In genomic region chr19:35986111-35986510, GRCh38 we compare ENCODE assay signal across 24 cellular contexts. TPM values are rescaled to one million over a fixed set of nuclear protein-coding genes. Genes with fewer than 3 reads are reported as not detected.
DNase-seq lines count a peak whose midpoint lies in the region; ATAC-seq and TF ChIP-seq lines count a peak whose summit lies in the region.
"Had no signal": no experiment of that assay in that cellular context is flagged by ENCODE, and none has a peak within 500 bp of the region (broad histone marks: within the 10 kb centered on the region; RNA-seq: fewer than 3 reads in every experiment).

No MANE protein-coding gene starts in this region.

- H3K4me3 Mint-ChIP-seq in Calu3 (ENCODE audit: low read depth, unreplicated experiment) (peak overlapping the region; percentile 59), nephron (peak overlapping the region; percentile 50 to 83 (median 52))

- peaks cover 5 to 15% (median 9%) of the 10 kb centered on the region in 11 experiments; a peak in 18 of 22 replicates for H3K9me3 ChIP-seq in BLaER1 treated with 17β-estradiol and CSF1 and Interleukin-3, amounts not matched to agents 10 nM and 100 nM (replicated peaks in 1 of 11)
- H3K9me3 ChIP-seq: thyroid gland had no signal

- no peak overlapping the region for H3K9ac ChIP-seq in BLaER1 treated with 17β-estradiol and CSF1 and Interleukin-3, amounts not matched to agents 10 nM and 100 nM
- H3K9ac ChIP-seq: parathyroid adenoma had no signal

- peaks cover 0 to 18% (median 6%) of the 10 kb centered on the region in 10 experiments; a peak in 11 of 20 replicates for H3K4me1 ChIP-seq in BLaER1 treated with 17β-estradiol and CSF1 and Interleukin-3, amounts not matched to agents 10 nM and 100 nM
- H3K4me1 ChIP-seq: parathyroid adenoma had no signal

- H3K27ac ChIP-seq in BLaER1 treated with 17β-estradiol and CSF1 and Interleukin-3, amounts not matched to agents 10 nM and 100 nM = no peak overlapping the region
- H3K27ac ChIP-seq: epithelial cell of prostate, parathyroid adenoma, thyroid gland had no signal

- TF ChIP-seq CTCF in Calu3 (IDR thresholded peaks at IDR 0.05; ENCODE audit: unreplicated experiment) (no peak), nephron (IDR thresholded peaks at IDR 0.05; ENCODE audit: unreplicated experiment in 3 of 3) (no peak)

- H3K36me3 Mint-ChIP-seq in Calu3 (ENCODE audit: insufficient read depth, unreplicated experiment) (peaks cover 5% of the 10 kb centered on the region), nephron (ENCODE audit: low read depth) (no peaks in the 10 kb centered on the region)
- H3K36me3 Mint-ChIP-seq: activated CD4-positive, alpha-beta memory T cell treated with anti-CD3 and anti-CD28 coated beads for 36 hours; CD4-positive, alpha-beta memory T cell had no signal

- H3K4me1 Mint-ChIP-seq in Calu3 (ENCODE audit: low read depth, unreplicated experiment) (no peaks in the 10 kb centered on the region), nephron (no peaks in the 10 kb centered on the region)

- H3K27me3 Mint-ChIP-seq in Calu3 (ENCODE audit: unreplicated experiment) (peaks cover 90% of the 10 kb centered on the region), nephron (ENCODE audit: low read depth) (peaks cover 81% of the 10 kb centered on the region)

- peaks cover 4% of the 10 kb centered on the region for H3K9me3 Mint-ChIP-seq in Calu3 (ENCODE audit: low read depth, unreplicated experiment)
- no peaks in the 10 kb centered on the region for H3K9me3 Mint-ChIP-seq in nephron

- BruUV-seq in Calu3 (replicated peaks; lab: Mats Ljungman, UMichigan) = no TSS peak

- H4K20me1 ChIP-seq in BLaER1 treated with 17β-estradiol and CSF1 and Interleukin-3, amounts not matched to agents 10 nM and 100 nM = peaks cover 0 to 5% (median 0%) of the 10 kb centered on the region in 11 experiments; a peak in 1 of 22 replicates

- H3K4me2 ChIP-seq in BLaER1 treated with 17β-estradiol and CSF1 and Interleukin-3, amounts not matched to agents 10 nM and 100 nM = peak overlapping the region in 8 of 11 experiments; percentile 42 to 80 (median 62); a peak in 12 of 22 replicates

- H3K27me3 ChIP-seq in BLaER1 treated with 17β-estradiol and CSF1 and Interleukin-3, amounts not matched to agents 10 nM and 100 nM = peaks cover 7 to 56% (median 45%) of the 10 kb centered on the region in 11 experiments; a peak in 21 of 22 replicates

- ATAC-seq in GM21367 (IDR thresholded peaks at IDR 0.05; ENCODE audit: unreplicated experiment) = no peak
- ATAC-seq: stimulated activated naive CD8-positive, alpha-beta T cell treated with anti-CD3 and anti-CD28 coated beads, Interleukin-15, Interleukin-2, amounts not matched to agents 100 U/mL and 50 U/mL, for 24 hours had no signal

- intact Hi-C loops in Calu3 (cut with micrococcal nuclease; ENCODE audit: unreplicated experiment) = no loop called here

- no peaks in the 10 kb centered on the region for H3K36me3 ChIP-seq in BLaER1 treated with 17β-estradiol and CSF1 and Interleukin-3, amounts not matched to agents 10 nM and 100 nM
- H3K36me3 ChIP-seq: thyroid gland had no signal

- H3K4me3 ChIP-seq in BLaER1 treated with 17β-estradiol and CSF1 and Interleukin-3, amounts not matched to agents 10 nM and 100 nM = no peak overlapping the region
- H3K4me3 ChIP-seq: thyroid gland had no signal

- H3K27ac Mint-ChIP-seq in Calu3 (ENCODE audit: unreplicated experiment) (no peak overlapping the region), nephron (no peak overlapping the region)
- H3K27ac Mint-ChIP-seq: activated CD4-positive, alpha-beta memory T cell treated with anti-CD3 and anti-CD28 coated beads for 36 hours; CD4-positive, alpha-beta memory T cell had no signal

- CTCF ChIA-PET in Calu3 (lab: Charles Lee) = no interaction called here

- DNase-seq in Calu3 (no peak), cerebellar cortex (ENCODE audit: low spot score) (peak; percentile 62), NCI-H1930 (lab: John Stamatoyannopoulos, UW) (no peak), NCI-H146 (lab: John Stamatoyannopoulos, UW) (no peak)
- DNase-seq: activated CD4-positive, CD25-positive, alpha-beta regulatory T cell; activated CD8-positive, alpha-beta memory T cell treated with anti-CD3 and anti-CD28 coated beads, Interleukin-2, amount 50 U/mL, for 48 hours; activated naive CD4-positive, alpha-beta T cell; CD4-positive, alpha-beta memory T cell; central memory CD4-positive, alpha-beta T cell; left cardiac atrium; mammary epithelial cell; NCI-H1048; NCI-H2029; NCI-H226; NCI-H748 treated with DMSO at 0.1 percent for 48 hours had no signal

RNA-seq across cellular contexts. Expression of gene SDHAF1, which starts 8.9 kb away (rescaled TPM):
- 16.9 and 17.1 TPM in 2 replicates for total RNA-seq in Calu3 (2022)

RNA-seq across cellular contexts. Expression of gene SYNE4, which starts 22.5 kb away (rescaled TPM):
- total RNA-seq in Calu3 (2022) = 19.7 and 23.5 TPM in 2 replicates
- total RNA-seq: myocyte had no signal

RNA-seq across cellular contexts. Expression of gene ALKBH6, which starts 27.9 kb away (rescaled TPM):
- 52.6 and 56.7 TPM in 2 replicates for total RNA-seq in Calu3 (2022)

RNA-seq across cellular contexts. Expression of gene CLIP3, which starts 46.6 kb away (rescaled TPM):
- 3.1 and 3.5 TPM in 2 replicates for total RNA-seq in Calu3 (2022)

RNA-seq across cellular contexts. Expression of gene LRFN3, which starts 49.9 kb away (rescaled TPM):
- total RNA-seq in Calu3 (2022) = 15.2 and 18.5 TPM in 2 replicates
